ENCODE assay signal across 9 cellular contexts in genomic region chr3:179037361-179037760, GRCh38. TPM values are rescaled to one million over a fixed set of nuclear protein-coding genes. Genes with fewer than 3 reads are reported as not detected.
DNase-seq lines count a peak whose midpoint lies in the region; ATAC-seq and TF ChIP-seq lines count a peak whose summit lies in the region.
"Had no signal": no experiment of that assay in that cellular context is flagged by ENCODE, and none has a peak within 500 bp of the region (broad histone marks: within the 10 kb centered on the region; RNA-seq: fewer than 3 reads in every experiment).

No MANE protein-coding gene starts in this region.

- DNase-seq in HL-60 (ENCODE audit: low read depth in 1 of 2, low spot score in 1 of 2) (peak in 1 of 2 experiments; percentile 78), epithelial cell of prostate (ENCODE audit: low read depth, low spot score) (peak; percentile 55), prostate gland (ENCODE audit: low spot score) (peak; percentile 17), RKO (ENCODE audit: low spot score) (no peak)
- peak; percentile 69 for DNase-seq in activated CD4-positive, alpha-beta memory T cell treated with anti-CD3 and anti-CD28 coated beads, Interleukin-2, amount 10 ng/mL, durations not matched to agents 7 days and 5 days

- no peak overlapping the region for H3K4me3 ChIP-seq in HL-60 (replicated peaks; ENCODE audit: insufficient read depth, low read length)
- no peak overlapping the region for H3K4me3 ChIP-seq in prostate gland

- no peak for TF ChIP-seq POLR2A in prostate gland (IDR thresholded peaks at IDR 0.05)

- no peaks in the 10 kb centered on the region for H3K9me3 Mint-ChIP-seq in activated CD4-positive, alpha-beta memory T cell treated with anti-CD3 and anti-CD28 coated beads, Interleukin-2, amount 10 ng/mL, durations not matched to agents 7 days and 5 days
- H3K9me3 Mint-ChIP-seq: IgD-negative memory B cell had no signal

- CTCF ChIA-PET in activated CD4-positive, alpha-beta memory T cell treated with anti-CD3 and anti-CD28 coated beads, Interleukin-2, amount 10 ng/mL, durations not matched to agents 7 days and 5 days (lab: Charles Lee) = interaction anchor here (1.0 to 1.5 kb wide), 4 partner anchors 22 to 35 kb away, joined by 3 to 6 read pairs (median 4); partner anchors contain the start of gene ZMAT3

- H3K27ac Mint-ChIP-seq in activated CD4-positive, alpha-beta memory T cell treated with anti-CD3 and anti-CD28 coated beads, Interleukin-2, amount 10 ng/mL, durations not matched to agents 7 days and 5 days = peak overlapping the region; percentile 74
- H3K27ac Mint-ChIP-seq: IgD-negative memory B cell had no signal

- H3K27me3 Mint-ChIP-seq in activated CD4-positive, alpha-beta memory T cell treated with anti-CD3 and anti-CD28 coated beads, Interleukin-2, amount 10 ng/mL, durations not matched to agents 7 days and 5 days = no peaks in the 10 kb centered on the region
- H3K27me3 Mint-ChIP-seq: IgD-negative memory B cell had no signal

- POLR2A ChIA-PET in activated CD4-positive, alpha-beta memory T cell treated with anti-CD3 and anti-CD28 coated beads, Interleukin-2, amount 10 ng/mL, durations not matched to agents 7 days and 5 days (lab: Charles Lee) = interaction anchor here (1.2 to 1.9 kb wide), 5 partner anchors 16 to 1564 kb away, joined by 3 to 13 read pairs (median 4); partner anchors contain the start of gene ZMAT3

- intact Hi-C loops in prostate gland (cut with DNase I) = no loop called here

- no peaks in the 10 kb centered on the region for H3K9me3 ChIP-seq in prostate gland

- TF ChIP-seq CTCF in HL-60 (IDR thresholded peaks at IDR 0.05; ENCODE audit: insufficient read depth, low read length) (no peak), prostate gland (IDR thresholded peaks at IDR 0.05) (no peak)

- H3K4me1 Mint-ChIP-seq in activated CD4-positive, alpha-beta memory T cell treated with anti-CD3 and anti-CD28 coated beads, Interleukin-2, amount 10 ng/mL, durations not matched to agents 7 days and 5 days = peaks cover 3% of the 10 kb centered on the region

- no peaks in the 10 kb centered on the region for H3K36me3 ChIP-seq in prostate gland

- no peak for ATAC-seq in GM18520 (IDR thresholded peaks at IDR 0.05; ENCODE audit: unreplicated experiment)
- ATAC-seq in GM21526 (IDR thresholded peaks at IDR 0.05; ENCODE audit: low FRiP score, unreplicated experiment) = no peak
- ATAC-seq in HG03025 (IDR thresholded peaks at IDR 0.05; ENCODE audit: low FRiP score, unreplicated experiment) = no peak

- peak overlapping the region; percentile 45 for H3K27ac ChIP-seq in HL-60 (replicated peaks)
- peak overlapping the region; percentile 75 for H3K27ac ChIP-seq in epithelial cell of prostate
- H3K27ac ChIP-seq in prostate gland = no peak overlapping the region

- peak overlapping the region; percentile 18 for H3K4me3 Mint-ChIP-seq in activated CD4-positive, alpha-beta memory T cell treated with anti-CD3 and anti-CD28 coated beads, Interleukin-2, amount 10 ng/mL, durations not matched to agents 7 days and 5 days

- H3K27me3 ChIP-seq in HL-60 (ENCODE audit: insufficient read depth, poor library complexity, severe bottlenecking) (no peaks in the 10 kb centered on the region), prostate gland (replicated peaks; ENCODE audit: insufficient read depth) (no peaks in the 10 kb centered on the region)

- H3K36me3 Mint-ChIP-seq in activated CD4-positive, alpha-beta memory T cell treated with anti-CD3 and anti-CD28 coated beads, Interleukin-2, amount 10 ng/mL, durations not matched to agents 7 days and 5 days (ENCODE audit: low read depth) = peaks cover 32% of the 10 kb centered on the region

- WGBS in prostate gland = 59% methylated on average over 10 of the region's 10 CpGs

- H3K4me1 ChIP-seq in prostate gland (replicated peaks) = no peaks in the 10 kb centered on the region

RNA-seq across cellular contexts. Expression of gene ZMAT3, which starts 34.2 kb away (rescaled TPM):
- total RNA-seq in activated CD4-positive, alpha-beta memory T cell treated with anti-CD3 and anti-CD28 coated beads, Interleukin-2, amount 10 ng/mL, durations not matched to agents 7 days and 5 days = 10 to 100 TPM; 12.3 to 13.9 TPM
- 10 to 100 TPM; 15.1 to 21.3 TPM for total RNA-seq in prostate gland

Comparison
In these comparisons a context has a peak if more than half of its experiments do, and no peak if none do; other contexts are left out.
1. H3K27ac ChIP-seq: peak in HL-60 (single experiment) and epithelial cell of prostate (single experiment); none in prostate gland (0 of 2).